ENCODE assay signal across 11 cellular contexts in the genomic region with DNA sequence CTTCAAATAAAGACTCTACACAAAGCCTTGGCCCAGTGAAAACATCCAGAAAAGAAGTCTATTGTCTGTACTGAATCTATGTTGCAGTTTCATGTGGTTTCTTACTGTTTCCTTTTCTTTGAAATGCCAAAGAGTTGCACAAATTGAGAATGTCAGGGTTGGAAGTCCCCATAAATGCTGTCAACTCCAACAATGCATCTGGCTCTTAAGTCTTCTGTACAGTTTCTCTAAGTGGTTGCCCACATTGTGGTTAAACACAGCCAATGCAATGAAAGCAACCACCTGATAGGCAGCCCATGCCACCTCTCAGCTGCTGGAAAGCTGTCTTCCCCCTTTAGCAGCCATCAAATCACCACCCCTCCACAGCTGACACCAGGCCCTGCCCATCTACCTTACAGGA.
DNase-seq lines count a peak whose midpoint lies in the region; ATAC-seq and TF ChIP-seq lines count a peak whose summit lies in the region.
"Had no signal": no experiment of that assay in that cellular context is flagged by ENCODE, and none has a peak within 500 bp of the region (broad histone marks: within the 10 kb centered on the region; RNA-seq: fewer than 3 reads in every experiment).

No MANE protein-coding gene starts in this region.

- no peak overlapping the region for H3K4ac ChIP-seq in neuronal stem cell (ENCODE audit: low read length)

- no peak overlapping the region for H3K9ac ChIP-seq in neuronal stem cell (ENCODE audit: low read depth, low read length, poor library complexity)

- peaks cover 2% of the 10 kb centered on the region for H3K36me3 Mint-ChIP-seq in T-helper 17 cell (ENCODE audit: low read depth)
- H3K36me3 Mint-ChIP-seq in stimulated activated naive B cell treated with anti-CD40 and anti-IgM and Interleukin-4, amounts not matched to agents 10 μg/mL and 1 μg/mL and 100 μg/mL, for 72 hours, result peaks cover 3 to 10% of the 10 kb centered on the region in 2 donors

- H3K27ac ChIP-seq in right lobe of liver (no peak overlapping the region), neuronal stem cell (replicated peaks; ENCODE audit: low read length) (no peak overlapping the region)
- H3K27ac ChIP-seq: 22Rv1, neutrophil had no signal

- H2AFZ ChIP-seq in neuronal stem cell (ENCODE audit: low read length), result no peak overlapping the region

- no peak overlapping the region for H3K18ac ChIP-seq in neuronal stem cell (ENCODE audit: low read length)

- H3K27me3 ChIP-seq in right lobe of liver (no peaks in the 10 kb centered on the region), neuronal stem cell (ENCODE audit: control insufficient read depth in 3 of 3, insufficient read depth in 3 of 3, low read depth in 1 of 3, low read length in 3 of 3) (no peaks in the 10 kb centered on the region), BE2C (no peaks in the 10 kb centered on the region)
- H3K27me3 ChIP-seq: neutrophil had no signal

- no peak for TF ChIP-seq CTCF in right lobe of liver (IDR thresholded peaks at IDR 0.05)
- no peak for TF ChIP-seq CTCF in BE2C (IDR thresholded peaks at IDR 0.05; ENCODE audit: low read depth, low read length)

- no peak for TF ChIP-seq POLR2A in right lobe of liver (IDR thresholded peaks at IDR 0.05)

- H3K4me1 ChIP-seq in right lobe of liver (no peaks in the 10 kb centered on the region), neuronal stem cell (ENCODE audit: control insufficient read depth in 2 of 2, insufficient read depth in 1 of 2, low read depth in 1 of 2, low read length in 2 of 2) (no peaks in the 10 kb centered on the region), BE2C (no peaks in the 10 kb centered on the region)

- H2BK5ac ChIP-seq in neuronal stem cell (ENCODE audit: low read length), result no peak overlapping the region

- no peak overlapping the region for H4K8ac ChIP-seq in neuronal stem cell (ENCODE audit: low read depth, low read length)

- no peak for DNase-seq in activated CD4-positive, CD25-positive, alpha-beta regulatory T cell (lab: John Stamatoyannopoulos, UW)
- DNase-seq in T-helper 17 cell (no peak), right lobe of liver (no peak), neuronal stem cell (ENCODE audit: low spot score) (no peak), BE2C (no peak)
- DNase-seq in stimulated activated naive B cell treated with anti-CD40 and anti-IgM and Interleukin-4, amounts not matched to agents 10 μg/mL and 1 μg/mL and 100 μg/mL, for 72 hours, result peak; percentile 14
- DNase-seq: NCI-H187 had no signal

- no peak overlapping the region for H3K4me3 ChIP-seq in right lobe of liver
- no peak overlapping the region for H3K4me3 ChIP-seq in neuronal stem cell (ENCODE audit: low read length in 2 of 2)
- H3K4me3 ChIP-seq in BE2C (ENCODE audit: low read depth, low read length), result no peak overlapping the region

- peaks cover 6 to 20% of the 10 kb centered on the region in 2 donors for H3K9me3 Mint-ChIP-seq in stimulated activated naive B cell treated with anti-CD40 and anti-IgM and Interleukin-4, amounts not matched to agents 10 μg/mL and 1 μg/mL and 100 μg/mL, for 72 hours

- no peak overlapping the region for H3K4me2 ChIP-seq in neuronal stem cell (ENCODE audit: insufficient read depth, low read length, poor library complexity, severe bottlenecking)

- no peak overlapping the region for H3K23ac ChIP-seq in neuronal stem cell (ENCODE audit: low read depth, low read length, poor library complexity)

- H3K27me3 Mint-ChIP-seq in T-helper 17 cell, result no peaks in the 10 kb centered on the region
- H3K27me3 Mint-ChIP-seq in stimulated activated naive B cell treated with anti-CD40 and anti-IgM and Interleukin-4, amounts not matched to agents 10 μg/mL and 1 μg/mL and 100 μg/mL, for 72 hours, result peaks cover 0 to 4% of the 10 kb centered on the region in 2 donors

- H4K91ac ChIP-seq in neuronal stem cell (ENCODE audit: low read depth, low read length, poor library complexity), result no peak overlapping the region

- peak overlapping the region; percentile 69 for H3K27ac Mint-ChIP-seq in T-helper 17 cell
- no peak overlapping the region for H3K27ac Mint-ChIP-seq in stimulated activated naive B cell treated with anti-CD40 and anti-IgM and Interleukin-4, amounts not matched to agents 10 μg/mL and 1 μg/mL and 100 μg/mL, for 72 hours

- H3K4me3 Mint-ChIP-seq in T-helper 17 cell, result peak overlapping the region; percentile 19
- H3K4me3 Mint-ChIP-seq in stimulated activated naive B cell treated with anti-CD40 and anti-IgM and Interleukin-4, amounts not matched to agents 10 μg/mL and 1 μg/mL and 100 μg/mL, for 72 hours, result no peak overlapping the region

- H2BK120ac ChIP-seq in neuronal stem cell (ENCODE audit: low read depth, low read length), result no peak overlapping the region

- no peak overlapping the region for H2BK15ac ChIP-seq in neuronal stem cell (ENCODE audit: low read length)

- no peak overlapping the region for H2AK5ac ChIP-seq in neuronal stem cell (ENCODE audit: low read depth, low read length)

- H3K79me1 ChIP-seq in neuronal stem cell (ENCODE audit: low read depth, low read length), result peaks cover 1% of the 10 kb centered on the region

- intact Hi-C loops in right lobe of liver (cut with DNase I), result no loop called here

- H3K36me3 ChIP-seq in right lobe of liver (no peaks in the 10 kb centered on the region), neuronal stem cell (replicated peaks in 1 of 2; ENCODE audit: control insufficient read depth in 2 of 2, insufficient read depth in 2 of 2, low read length in 2 of 2) (no peaks in the 10 kb centered on the region), BE2C (no peaks in the 10 kb centered on the region)
- H3K36me3 ChIP-seq: neutrophil had no signal

- peaks cover 5% of the 10 kb centered on the region for H3K4me1 Mint-ChIP-seq in T-helper 17 cell
- peaks cover 9 to 14% of the 10 kb centered on the region in 2 donors for H3K4me1 Mint-ChIP-seq in stimulated activated naive B cell treated with anti-CD40 and anti-IgM and Interleukin-4, amounts not matched to agents 10 μg/mL and 1 μg/mL and 100 μg/mL, for 72 hours

- H3K14ac ChIP-seq in neuronal stem cell (ENCODE audit: low read length), result no peak overlapping the region

- H3K9me3 ChIP-seq in T-helper 17 cell (ENCODE audit: control insufficient read depth, low read length, poor library complexity, severe bottlenecking) (no peaks in the 10 kb centered on the region), right lobe of liver (peaks cover 0 to 2% (median 0%) of the 10 kb centered on the region in 4 donors), neuronal stem cell (replicated peaks in 1 of 2; ENCODE audit: control insufficient read depth in 2 of 2, insufficient read depth in 1 of 2, low read depth in 1 of 2, low read length in 2 of 2) (no peaks in the 10 kb centered on the region), BE2C (no peaks in the 10 kb centered on the region)
- H3K9me3 ChIP-seq: neutrophil had no signal

- H2BK12ac ChIP-seq in neuronal stem cell (ENCODE audit: low read length), result no peak overlapping the region

- ATAC-seq in activated CD4-positive, CD25-positive, alpha-beta regulatory T cell treated with anti-CD3 and anti-CD28 coated beads, Interleukin-2, amount 50 U/mL, for 24 hours, result peak; percentile 88 to 90
- ATAC-seq in HG02870 (IDR thresholded peaks at IDR 0.05; ENCODE audit: unreplicated experiment), result peak; percentile 85
- peak; percentile 96 for ATAC-seq in T-helper 17 cell
- ATAC-seq in stimulated activated naive B cell treated with anti-CD40 and anti-IgM and Interleukin-4, amounts not matched to agents 10 μg/mL and 1 μg/mL and 100 μg/mL, for 72 hours (replicated peaks), result peak; percentile 94 to 98
- ATAC-seq in right lobe of liver, result no peak

Comparison
In these comparisons a context has a peak if more than half of its experiments do, and no peak if none do; other contexts are left out.
1. ATAC-seq: peak in activated CD4-positive, CD25-positive, alpha-beta regulatory T cell treated with anti-CD3 and anti-CD28 coated beads, Interleukin-2, amount 50 U/mL, for 24 hours (2 of 2), HG02870 (single experiment), T-helper 17 cell (single experiment) and stimulated activated naive B cell treated with anti-CD40 and anti-IgM and Interleukin-4, amounts not matched to agents 10 μg/mL and 1 μg/mL and 100 μg/mL, for 72 hours (2 of 2); none in right lobe of liver (0 of 4).